25 cellular contexts compared by ENCODE assay signal in genomic region chr2:206558492-206558891, GRCh38.
DNase-seq lines count a peak whose midpoint lies in the region; ATAC-seq and TF ChIP-seq lines count a peak whose summit lies in the region.
"Had no signal": no experiment of that assay in that cellular context is flagged by ENCODE, and none has a peak within 500 bp of the region (broad histone marks: within the 10 kb centered on the region; RNA-seq: fewer than 3 reads in every experiment).

No MANE protein-coding gene starts in this region.

- H3K36me3 Mint-ChIP-seq in activated naive CD4-positive, alpha-beta T cell treated with anti-CD3 and anti-CD28 coated beads, Interleukin-2, amount 10 ng/mL, durations not matched to agents 7 days and 5 days = no peaks in the 10 kb centered on the region

- H3K27ac ChIP-seq in dorsolateral prefrontal cortex = peak overlapping the region in 13 of 59 donors; percentile 14 to 74 (median 54)
- H3K27ac ChIP-seq: A549, adrenal gland, foreskin keratinocyte, left ventricle myocardium inferior, parathyroid adenoma, SJSA1 had no signal

- no peak overlapping the region for H3K4me3 ChIP-seq in choroid plexus epithelial cell (ENCODE audit: low read depth, low read length)
- no peak overlapping the region for H3K4me3 ChIP-seq in dorsolateral prefrontal cortex
- H3K4me3 ChIP-seq: A549, adrenal gland, left ventricle myocardium inferior, SJSA1 had no signal

- ATAC-seq in HG03457 (IDR thresholded peaks at IDR 0.05; ENCODE audit: unreplicated experiment) = no peak
- ATAC-seq: Panc1, sciatic nerve had no signal

- intact Hi-C loops in dorsolateral prefrontal cortex (cut with DNase I) = loop anchor here (2.0 to 10.0 kb wide), 3 partner anchors 114 to 396 kb away; partner anchors contain the start of gene ADAM23 (in 2 of the 2)

- peaks cover 25% of the 10 kb centered on the region for H3K4me1 Mint-ChIP-seq in activated naive CD4-positive, alpha-beta T cell treated with anti-CD3 and anti-CD28 coated beads, Interleukin-2, amount 10 ng/mL, durations not matched to agents 7 days and 5 days
- H3K4me1 Mint-ChIP-seq: nephron had no signal

- H3K27ac Mint-ChIP-seq in activated naive CD4-positive, alpha-beta T cell treated with anti-CD3 and anti-CD28 coated beads, Interleukin-2, amount 10 ng/mL, durations not matched to agents 7 days and 5 days = peak overlapping the region; percentile 75
- H3K27ac Mint-ChIP-seq: dendritic cell treated with granulocyte-macrophage colony-stimulating factor and Interleukin-4, amounts not matched to agents 40 ng/mL and 50 ng/mL, for 4 days; nephron had no signal

- TF ChIP-seq CTCF in choroid plexus epithelial cell (conservative IDR thresholded peaks at IDR 0.05; ENCODE audit: low read depth, low read length) = no peak
- TF ChIP-seq CTCF in dorsolateral prefrontal cortex (IDR thresholded peaks at IDR 0.05 in 54 of 56, conservative IDR thresholded peaks at IDR 0.05 in 2 of 56; ENCODE audit: low read depth in 1 of 56, partially characterized antibody in 56 of 56) = no peak

- no peak for DNase-seq in activated naive CD4-positive, alpha-beta T cell treated with anti-CD3 and anti-CD28 coated beads, Interleukin-2, amount 10 ng/mL, durations not matched to agents 7 days and 5 days
- DNase-seq in activated naive CD4-positive, alpha-beta T cell treated with anti-CD3 and anti-CD28 coated beads, Interleukin-2, amount 50 U/mL, for 16 hours = no peak
- DNase-seq in M059J (ENCODE audit: low read depth) = peak; percentile 12
- peak; percentile 5 for DNase-seq in choroid plexus epithelial cell (ENCODE audit: low read depth)
- peak; percentile 0 for DNase-seq in renal cortical epithelial cell (ENCODE audit: low read depth)
- no peak for DNase-seq in dorsolateral prefrontal cortex
- DNase-seq in NCI-H2227 (lab: John Stamatoyannopoulos, UW; ENCODE audit: unreplicated experiment) = no peak
- DNase-seq: activated CD4-positive, alpha-beta T cell treated with anti-CD3 and anti-CD28 coated beads, Interleukin-2, amount 50 U/mL, for 48 hours; activated CD8-positive, alpha-beta memory T cell treated with anti-CD3 and anti-CD28 coated beads, Interleukin-2, amount 50 U/mL, for 48 hours; activated effector memory CD4-positive, alpha-beta T cell treated with anti-CD3 and anti-CD28 coated beads, Interleukin-2, amount 50 U/mL, for 16 hours; DMS 273 treated with DMSO at 0.1 percent for 48 hours; foreskin keratinocyte; KBM-7; left ventricle myocardium inferior; NCI-H187 treated with DMSO at 0.1 percent for 48 hours; stimulated activated CD4-positive, alpha-beta T cell treated with anti-CD3 and anti-CD28 coated beads, Interleukin-15, amount 100 ng/mL, for 24 hours had no signal

- no peaks in the 10 kb centered on the region for H3K9me3 Mint-ChIP-seq in activated naive CD4-positive, alpha-beta T cell treated with anti-CD3 and anti-CD28 coated beads, Interleukin-2, amount 10 ng/mL, durations not matched to agents 7 days and 5 days
- H3K9me3 Mint-ChIP-seq: dendritic cell treated with granulocyte-macrophage colony-stimulating factor and Interleukin-4, amounts not matched to agents 40 ng/mL and 50 ng/mL, for 4 days; nephron had no signal

- CTCF ChIA-PET in activated naive CD4-positive, alpha-beta T cell treated with anti-CD3 and anti-CD28 coated beads, Interleukin-2, amount 10 ng/mL, durations not matched to agents 7 days and 5 days (lab: Charles Lee) = interaction anchor here (0.8 to 3.2 kb wide), 10 partner anchors 11 to 915 kb away, joined by 3 to 21 read pairs (median 3); no protein-coding TSS in a partner anchor

- H3K4me3 Mint-ChIP-seq in activated naive CD4-positive, alpha-beta T cell treated with anti-CD3 and anti-CD28 coated beads, Interleukin-2, amount 10 ng/mL, durations not matched to agents 7 days and 5 days = no peak overlapping the region
- H3K4me3 Mint-ChIP-seq: dendritic cell treated with granulocyte-macrophage colony-stimulating factor and Interleukin-4, amounts not matched to agents 40 ng/mL and 50 ng/mL, for 4 days; nephron had no signal

- no peaks in the 10 kb centered on the region for H3K27me3 ChIP-seq in dorsolateral prefrontal cortex
- H3K27me3 ChIP-seq: adrenal gland, foreskin keratinocyte had no signal

- H3K27me3 Mint-ChIP-seq in activated naive CD4-positive, alpha-beta T cell treated with anti-CD3 and anti-CD28 coated beads, Interleukin-2, amount 10 ng/mL, durations not matched to agents 7 days and 5 days = peaks cover 9% of the 10 kb centered on the region

Comparison
In these comparisons a context has a peak if more than half of its experiments do, and no peak if none do; other contexts are left out.
1. DNase-seq: peak in M059J (single experiment), choroid plexus epithelial cell (single experiment) and renal cortical epithelial cell (single experiment); none in activated naive CD4-positive, alpha-beta T cell treated with anti-CD3 and anti-CD28 coated beads, Interleukin-2, amount 10 ng/mL, durations not matched to agents 7 days and 5 days (single experiment), activated naive CD4-positive, alpha-beta T cell treated with anti-CD3 and anti-CD28 coated beads, Interleukin-2, amount 50 U/mL, for 16 hours (single experiment), dorsolateral prefrontal cortex (0 of 10) and NCI-H2227 (single experiment).